Comparison of ENCODE assay signal across 30 cellular contexts in the genomic region with DNA sequence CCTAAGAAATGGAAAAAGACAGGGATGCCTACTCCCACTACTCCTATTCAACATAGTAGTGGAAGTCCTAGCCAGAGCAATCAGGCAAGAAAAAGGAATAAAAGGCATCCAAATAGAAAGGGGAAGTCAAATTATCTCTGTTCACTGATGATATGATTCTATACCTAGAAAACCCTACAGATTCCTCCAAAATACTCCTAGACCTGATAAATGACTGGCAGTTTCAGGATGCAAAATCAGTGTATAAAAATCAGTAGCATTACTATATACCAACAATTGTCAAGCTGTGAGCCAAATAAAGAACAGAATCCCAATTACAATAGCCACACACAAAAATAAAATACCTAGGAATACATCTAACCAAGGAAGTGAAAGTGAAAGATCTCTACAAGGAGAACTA. TPM values are rescaled to one million over a fixed set of nuclear protein-coding genes. Genes with fewer than 3 reads are reported as not detected.
DNase-seq lines count a peak whose midpoint lies in the region; ATAC-seq, FAIRE-seq and TF ChIP-seq lines count a peak whose summit lies in the region.
"Had no signal": no experiment of that assay in that cellular context is flagged by ENCODE, and none has a peak within 500 bp of the region (broad histone marks: within the 10 kb centered on the region; RNA-seq: fewer than 3 reads in every experiment).

No MANE protein-coding gene starts in this region.

- H3K18ac ChIP-seq in trophoblast cell (ENCODE audit: low read length) = no peak overlapping the region

- no peak for DNase-seq in activated naive CD8-positive, alpha-beta T cell treated with anti-CD3 and anti-CD28 coated beads, Interleukin-2, amount 50 U/mL, for 24 hours
- no peak for DNase-seq in activated naive CD8-positive, alpha-beta T cell treated with anti-CD3 and anti-CD28 coated beads for 36 hours
- DNase-seq in CD1c-positive myeloid dendritic cell (ENCODE audit: extremely low spot score) = peak; percentile 12
- DNase-seq in OCI-M1 (lab: John Stamatoyannopoulos, UW) = peak; percentile 16
- no peak for DNase-seq in K562 (ENCODE audit: extremely low read depth in 1 of 4, low spot score in 3 of 4)
- DNase-seq in effector memory CD8-positive, alpha-beta T cell = no peak
- no peak for DNase-seq in GM23338 (ENCODE audit: low spot score)
- no peak for DNase-seq in trophoblast cell
- DNase-seq: 8988T; AML-193; CD4-positive, alpha-beta memory T cell; CD4-positive, CD25-positive, alpha-beta regulatory T cell; CD8-positive, alpha-beta memory T cell; COR-L47; DMS 273 treated with DMSO at 0.1 percent for 48 hours; DMS153; DMS53; DMS79; DND-41; EL; GDM1 had no signal

- no peaks in the 10 kb centered on the region for H3K9me1 ChIP-seq in K562 (ENCODE audit: control insufficient read depth, insufficient read depth, low read length)

- H3K4ac ChIP-seq in trophoblast cell (ENCODE audit: low read depth, low read length) = no peak overlapping the region

- H4K12ac ChIP-seq in trophoblast cell (ENCODE audit: low read depth, low read length) = no peak overlapping the region

- H3K27me3 ChIP-seq in K562 (ENCODE audit: control insufficient read depth in 2 of 2, insufficient read depth in 2 of 2, low read length in 2 of 2) (peaks cover 13 to 16% of the 10 kb centered on the region in 2 experiments), GM23338 (ENCODE audit: insufficient read depth) (no peaks in the 10 kb centered on the region), trophoblast cell (ENCODE audit: insufficient read depth, low read length) (peaks cover 3% of the 10 kb centered on the region)
- H3K27me3 ChIP-seq: BLaER1 treated with 17β-estradiol and CSF1 and Interleukin-3, amounts not matched to agents 10 nM and 100 nM had no signal

- CTCF ChIA-PET in K562 (lab: Yijun Ruan, JAX; ENCODE audit: low intra/inter-chr PET ratio) = no interaction called here

- no peaks in the 10 kb centered on the region for H3K36me3 ChIP-seq in K562 (ENCODE audit: control insufficient read depth, insufficient read depth, low read length)
- H3K36me3 ChIP-seq in GM23338 (ENCODE audit: insufficient read depth) = no peaks in the 10 kb centered on the region
- no peaks in the 10 kb centered on the region for H3K36me3 ChIP-seq in trophoblast cell (ENCODE audit: control insufficient read depth in 1 of 2, insufficient read depth in 2 of 2, low read length in 2 of 2)
- H3K36me3 ChIP-seq: BLaER1 treated with 17β-estradiol and CSF1 and Interleukin-3, amounts not matched to agents 10 nM and 100 nM had no signal

- no peak overlapping the region for H3K4me2 ChIP-seq in K562 (ENCODE audit: insufficient read depth, low read length)
- H3K4me2 ChIP-seq in GM23338 = no peak overlapping the region
- H3K4me2 ChIP-seq in trophoblast cell (ENCODE audit: low read length) = no peak overlapping the region
- H3K4me2 ChIP-seq: BLaER1 treated with 17β-estradiol and CSF1 and Interleukin-3, amounts not matched to agents 10 nM and 100 nM had no signal

- no peak overlapping the region for H2AK5ac ChIP-seq in trophoblast cell (ENCODE audit: low read length)

- no peak overlapping the region for H3K4me3 Mint-ChIP-seq in activated naive CD8-positive, alpha-beta T cell treated with anti-CD3 and anti-CD28 coated beads, Interleukin-2, amount 50 U/mL, for 24 hours
- H3K4me3 Mint-ChIP-seq in activated naive CD8-positive, alpha-beta T cell treated with anti-CD3 and anti-CD28 coated beads for 36 hours = no peak overlapping the region
- no peak overlapping the region for H3K4me3 Mint-ChIP-seq in effector memory CD8-positive, alpha-beta T cell
- no peak overlapping the region for H3K4me3 Mint-ChIP-seq in GM23338
- H3K4me3 Mint-ChIP-seq: B cell; CD4-positive, alpha-beta memory T cell; CD4-positive, CD25-positive, alpha-beta regulatory T cell; CD8-positive, alpha-beta memory T cell had no signal

- peaks cover 3% of the 10 kb centered on the region for H3K4me1 Mint-ChIP-seq in activated naive CD8-positive, alpha-beta T cell treated with anti-CD3 and anti-CD28 coated beads, Interleukin-2, amount 50 U/mL, for 24 hours
- no peaks in the 10 kb centered on the region for H3K4me1 Mint-ChIP-seq in activated naive CD8-positive, alpha-beta T cell treated with anti-CD3 and anti-CD28 coated beads for 36 hours
- H3K4me1 Mint-ChIP-seq in effector memory CD8-positive, alpha-beta T cell (ENCODE audit: low read depth in 2 of 2) = peaks cover 0 to 2% of the 10 kb centered on the region in 2 donors
- no peaks in the 10 kb centered on the region for H3K4me1 Mint-ChIP-seq in GM23338
- H3K4me1 Mint-ChIP-seq: B cell; CD4-positive, alpha-beta memory T cell; CD4-positive, CD25-positive, alpha-beta regulatory T cell; CD8-positive, alpha-beta memory T cell had no signal

- H2AFZ ChIP-seq in K562 (ENCODE audit: low read depth, low read length) (no peak overlapping the region), GM23338 (no peak overlapping the region), trophoblast cell (ENCODE audit: insufficient read depth, low read length, poor library complexity) (no peak overlapping the region)

- no peak for FAIRE-seq in K562 (lab: Jason Lieb, UNC)
- FAIRE-seq: A204.1, GM12892, GM18507 had no signal

- H3K27me3 Mint-ChIP-seq in activated naive CD8-positive, alpha-beta T cell treated with anti-CD3 and anti-CD28 coated beads, Interleukin-2, amount 50 U/mL, for 24 hours = peaks cover 13% of the 10 kb centered on the region
- H3K27me3 Mint-ChIP-seq in activated naive CD8-positive, alpha-beta T cell treated with anti-CD3 and anti-CD28 coated beads for 36 hours = peaks cover 24% of the 10 kb centered on the region
- H3K27me3 Mint-ChIP-seq in effector memory CD8-positive, alpha-beta T cell = peaks cover 19 to 44% of the 10 kb centered on the region in 2 donors
- peaks cover 2% of the 10 kb centered on the region for H3K27me3 Mint-ChIP-seq in GM23338 (ENCODE audit: insufficient read depth, low read depth, poor library complexity)
- H3K27me3 Mint-ChIP-seq: B cell had no signal

- H3K9me3 ChIP-seq in K562 (replicated peaks; ENCODE audit: control insufficient read depth, insufficient read depth, low read depth, low read length) = no peaks in the 10 kb centered on the region
- no peaks in the 10 kb centered on the region for H3K9me3 ChIP-seq in trophoblast cell (ENCODE audit: insufficient read depth, low read depth, low read length)

- TF ChIP-seq RAD21 in K562 (CRISPR knock-in tag; conservative IDR thresholded peaks at IDR 0.05 in 1 of 2, IDR thresholded peaks at IDR 0.05 in 1 of 2) = no peak

- no peak overlapping the region for H2BK120ac ChIP-seq in trophoblast cell (ENCODE audit: insufficient read depth, low read length, poor library complexity)

- H3K4me1 ChIP-seq in K562 (replicated peaks in 1 of 2; ENCODE audit: control insufficient read depth in 2 of 2, insufficient read depth in 2 of 2, low read length in 2 of 2) (peaks cover 0 to 4% of the 10 kb centered on the region in 2 experiments; a peak in 1 of 5 replicates), GM23338 (ENCODE audit: insufficient read depth) (no peaks in the 10 kb centered on the region), trophoblast cell (ENCODE audit: control insufficient read depth in 1 of 2, insufficient read depth in 2 of 2, low read length in 2 of 2) (no peaks in the 10 kb centered on the region)

- H3K79me2 ChIP-seq in K562 (ENCODE audit: control insufficient read depth, insufficient read depth, low read length) = no peaks in the 10 kb centered on the region
- H3K79me2 ChIP-seq in GM23338 (replicated peaks; ENCODE audit: insufficient read depth) = no peaks in the 10 kb centered on the region
- no peaks in the 10 kb centered on the region for H3K79me2 ChIP-seq in trophoblast cell (ENCODE audit: control insufficient read depth, insufficient read depth, low read length, poor library complexity)

- H3K27ac Mint-ChIP-seq in activated naive CD8-positive, alpha-beta T cell treated with anti-CD3 and anti-CD28 coated beads, Interleukin-2, amount 50 U/mL, for 24 hours = peak overlapping the region; percentile 4
- no peak overlapping the region for H3K27ac Mint-ChIP-seq in activated naive CD8-positive, alpha-beta T cell treated with anti-CD3 and anti-CD28 coated beads for 36 hours
- no peak overlapping the region for H3K27ac Mint-ChIP-seq in effector memory CD8-positive, alpha-beta T cell
- no peak overlapping the region for H3K27ac Mint-ChIP-seq in GM23338
- H3K27ac Mint-ChIP-seq: B cell; CD4-positive, alpha-beta memory T cell; CD4-positive, CD25-positive, alpha-beta regulatory T cell; CD8-positive, alpha-beta memory T cell had no signal

- H4K20me1 ChIP-seq in K562 (replicated peaks; ENCODE audit: control insufficient read depth, insufficient read depth, low read length) = no peaks in the 10 kb centered on the region
- no peaks in the 10 kb centered on the region for H4K20me1 ChIP-seq in GM23338 (replicated peaks; ENCODE audit: insufficient read depth)
- H4K20me1 ChIP-seq: BLaER1 treated with 17β-estradiol and CSF1 and Interleukin-3, amounts not matched to agents 10 nM and 100 nM had no signal

- intact Hi-C loops in K562 (cut with micrococcal nuclease) = no loop called here

- H3K9me2 ChIP-seq in GM23338 (ENCODE audit: insufficient read depth) = no peaks in the 10 kb centered on the region

- POLR2A ChIA-PET in K562 (lab: Yijun Ruan, JAX) = no interaction called here

- no peak overlapping the region for H4K8ac ChIP-seq in trophoblast cell (ENCODE audit: low read depth, low read length)

- no peak overlapping the region for H2BK12ac ChIP-seq in trophoblast cell (ENCODE audit: low read length)

- BruUV-seq in K562 (replicated peaks; lab: Mats Ljungman, UMichigan) = no TSS peak

- in situ Hi-C loops in K562 (cut with MboI) = no loop called here

- TF ChIP-seq POLR2A in K562 (conservative IDR thresholded peaks at IDR 0.05) = no peak

- H3K79me1 ChIP-seq in trophoblast cell (ENCODE audit: low read length) = no peaks in the 10 kb centered on the region

- H2BK5ac ChIP-seq in trophoblast cell (ENCODE audit: low read depth, low read length, poor library complexity) = no peak overlapping the region

- no peak for TF ChIP-seq CTCF in K562 (IDR thresholded peaks at IDR 0.05 in 2 of 3, conservative IDR thresholded peaks at IDR 0.05 in 1 of 3; ENCODE audit: insufficient read depth in 2 of 3, low read depth in 1 of 3, low read length in 3 of 3)
- no peak for TF ChIP-seq CTCF in GM23338 (conservative IDR thresholded peaks at IDR 0.05; ENCODE audit: low read depth in 2 of 2)

- H3K4me3 ChIP-seq in K562 (no peak overlapping the region), GM23338 (no peak overlapping the region), trophoblast cell (ENCODE audit: low read depth, low read length) (no peak overlapping the region)
- H3K4me3 ChIP-seq: BLaER1 treated with 17β-estradiol and CSF1 and Interleukin-3, amounts not matched to agents 10 nM and 100 nM had no signal

- H3K9ac ChIP-seq in K562 (ENCODE audit: insufficient read depth in 1 of 2, low read depth in 2 of 2, low read length in 2 of 2) = no peak overlapping the region
- no peak overlapping the region for H3K9ac ChIP-seq in trophoblast cell (ENCODE audit: low read length)
- H3K9ac ChIP-seq: BLaER1 treated with 17β-estradiol and CSF1 and Interleukin-3, amounts not matched to agents 10 nM and 100 nM had no signal

- no peak overlapping the region for H3K23ac ChIP-seq in trophoblast cell (ENCODE audit: low read length)

- H3K36me3 Mint-ChIP-seq in activated naive CD8-positive, alpha-beta T cell treated with anti-CD3 and anti-CD28 coated beads, Interleukin-2, amount 50 U/mL, for 24 hours (ENCODE audit: low read depth) = no peaks in the 10 kb centered on the region
- no peaks in the 10 kb centered on the region for H3K36me3 Mint-ChIP-seq in activated naive CD8-positive, alpha-beta T cell treated with anti-CD3 and anti-CD28 coated beads for 36 hours
- H3K36me3 Mint-ChIP-seq in effector memory CD8-positive, alpha-beta T cell (ENCODE audit: insufficient read depth) = no peaks in the 10 kb centered on the region
- H3K36me3 Mint-ChIP-seq in GM23338 (ENCODE audit: low read depth) = no peaks in the 10 kb centered on the region
- H3K36me3 Mint-ChIP-seq: CD4-positive, alpha-beta memory T cell; CD4-positive, CD25-positive, alpha-beta regulatory T cell; CD8-positive, alpha-beta memory T cell had no signal

- no peak for TF ChIP-seq EP300 in K562 (IDR thresholded peaks at IDR 0.05; ENCODE audit: low read length)

- H3K27ac ChIP-seq in K562 (ENCODE audit: extremely low read depth, low read depth, low read length) = no peak overlapping the region
- H3K27ac ChIP-seq in GM23338 (ENCODE audit: low read depth) = no peak overlapping the region
- no peak overlapping the region for H3K27ac ChIP-seq in trophoblast cell (ENCODE audit: low read depth, low read length)
- H3K27ac ChIP-seq: BLaER1 treated with 17β-estradiol and CSF1 and Interleukin-3, amounts not matched to agents 10 nM and 100 nM; C4-2B had no signal

- no peaks in the 10 kb centered on the region for H3F3A ChIP-seq in GM23338 (replicated peaks; ENCODE audit: low read depth)

- no peaks in the 10 kb centered on the region for H3K9me3 Mint-ChIP-seq in activated naive CD8-positive, alpha-beta T cell treated with anti-CD3 and anti-CD28 coated beads, Interleukin-2, amount 50 U/mL, for 24 hours
- no peaks in the 10 kb centered on the region for H3K9me3 Mint-ChIP-seq in activated naive CD8-positive, alpha-beta T cell treated with anti-CD3 and anti-CD28 coated beads for 36 hours
- no peaks in the 10 kb centered on the region for H3K9me3 Mint-ChIP-seq in effector memory CD8-positive, alpha-beta T cell
- no peaks in the 10 kb centered on the region; the same call in 2 of the 3 replicates for H3K9me3 Mint-ChIP-seq in GM23338
- H3K9me3 Mint-ChIP-seq: CD4-positive, alpha-beta memory T cell; CD8-positive, alpha-beta memory T cell had no signal

- no peak for ATAC-seq in activated naive CD8-positive, alpha-beta T cell treated with anti-CD3 and anti-CD28 coated beads, Interleukin-2, amount 50 U/mL, for 24 hours
- no peak for ATAC-seq in K562
- ATAC-seq in effector memory CD8-positive, alpha-beta T cell (replicated peaks) = no peak
- ATAC-seq in GM23338 = no peak

- no peak overlapping the region for H4K91ac ChIP-seq in trophoblast cell (ENCODE audit: low read depth, low read length)

- no peak overlapping the region for H3K14ac ChIP-seq in trophoblast cell (ENCODE audit: low read length)

RNA-seq across cellular contexts. Expression of a gene that starts 1.3 kb away (rescaled TPM):
- total RNA-seq in activated naive CD8-positive, alpha-beta T cell treated with anti-CD3 and anti-CD28 coated beads for 36 hours = under 1 TPM in 1 of 2 experiments, not detected in 1; 0.16 TPM
- not detected in 2 replicates for total RNA-seq in K562 (2011; cell fraction: chromatin; rRNA removed; ENCODE audit: low replicate concordance)
- not detected in 2 replicates for total RNA-seq in K562 (2011; cell fraction: nucleolus; rRNA removed)
- not detected in 2 replicates for total RNA-seq in K562 (2011; cell fraction: nucleoplasm; rRNA removed)
- total RNA-seq in K562 (2014; rRNA removed) = not detected in 2 replicates
- not detected in 2 replicates for total RNA-seq in K562 (2014; rRNA removed; fragmentation: Illumina TruSeq; extraction: Trizol)
- not detected in 2 replicates for total RNA-seq in K562 (2015; rRNA removed; fragmentation: Illumina TruSeq; extraction: Trizol)
- total RNA-seq in K562 (2021) = not detected in 2 replicates
- not detected in 2 replicates for polyA plus RNA-seq in K562 (2011; rRNA removed)
- not detected in 2 replicates for polyA plus RNA-seq in K562 (2011; cell fraction: cytosol; rRNA removed)
- not detected in 2 replicates for polyA plus RNA-seq in K562 (2011; cell fraction: nucleus; rRNA removed)
- polyA plus RNA-seq in K562 (2012) = 0.10 TPM in 1 of 2 replicates, not detected in the other
- polyA plus RNA-seq in K562 (2014; fragmentation: Illumina TruSeq; extraction: Trizol) = not detected in 2 replicates
- polyA plus RNA-seq in K562 (2014; fragmentation: Nextera tagmentation; extraction: Ambion mirVana) = not detected
- polyA plus RNA-seq in K562 (2014; rRNA removed) = not detected in 2 replicates
- polyA minus RNA-seq in K562 (2011; rRNA and poly(A)+ RNA removed) = not detected in 2 replicates
- polyA minus RNA-seq in K562 (2011; cell fraction: cytosol; rRNA and poly(A)+ RNA removed) = not detected in 2 replicates
- polyA minus RNA-seq in K562 (2011; cell fraction: nucleus; rRNA and poly(A)+ RNA removed) = not detected in 2 replicates
- total RNA-seq in GM23338 (2014; rRNA removed; shearing (Covaris generic)) = not detected in 2 replicates
- polyA plus RNA-seq in GM23338 (2016; fragmentation: Nextera tagmentation; extraction: Ambion mirVana) = not detected in 2 replicates
- not detected in 2 replicates for polyA plus RNA-seq in trophoblast cell (2013)
- total RNA-seq: B cell; CD4-positive, alpha-beta memory T cell; CD4-positive, CD25-positive, alpha-beta regulatory T cell; CD8-positive, alpha-beta memory T cell; Daoy; G401 had no signal
- polyA plus RNA-seq: BJ; CD4-positive, alpha-beta memory T cell; CD4-positive, CD25-positive, alpha-beta regulatory T cell; CD8-positive, alpha-beta memory T cell had no signal

RNA-seq across cellular contexts. Expression of a gene that starts 11.3 kb away (rescaled TPM):
- total RNA-seq in activated naive CD8-positive, alpha-beta T cell treated with anti-CD3 and anti-CD28 coated beads for 36 hours = 1 to 10 TPM; 1.2 to 1.3 TPM
- not detected in 2 replicates for total RNA-seq in K562 (2011; cell fraction: chromatin; rRNA removed; ENCODE audit: low replicate concordance)
- total RNA-seq in K562 (2011; cell fraction: nucleolus; rRNA removed) = not detected in 2 replicates
- not detected in 2 replicates for total RNA-seq in K562 (2011; cell fraction: nucleoplasm; rRNA removed)
- total RNA-seq in K562 (2014; rRNA removed) (not detected in 2 replicates), K562 (2014; rRNA removed; fragmentation: Illumina TruSeq; extraction: Trizol) (not detected in 2 replicates), K562 (2015; rRNA removed; fragmentation: Illumina TruSeq; extraction: Trizol) (not detected in 2 replicates), K562 (2021) (not detected in 2 replicates)
- polyA plus RNA-seq in K562 (2011; rRNA removed) (not detected in 2 replicates), K562 (2014; fragmentation: Illumina TruSeq; extraction: Trizol) (not detected in 2 replicates), K562 (2014; fragmentation: Nextera tagmentation; extraction: Ambion mirVana) (not detected), K562 (2014; rRNA removed) (not detected in 2 replicates), GM23338 (2016; fragmentation: Nextera tagmentation; extraction: Ambion mirVana) (not detected in 2 replicates)
- not detected in 2 replicates for polyA plus RNA-seq in K562 (2011; cell fraction: cytosol; rRNA removed)
- polyA plus RNA-seq in K562 (2011; cell fraction: nucleus; rRNA removed) = not detected in 2 replicates
- not detected in 2 replicates for polyA plus RNA-seq in K562 (2012)
- not detected in 2 replicates for polyA minus RNA-seq in K562 (2011; rRNA and poly(A)+ RNA removed)
- polyA minus RNA-seq in K562 (2011; cell fraction: cytosol; rRNA and poly(A)+ RNA removed) = not detected in 2 replicates
- polyA minus RNA-seq in K562 (2011; cell fraction: nucleus; rRNA and poly(A)+ RNA removed) = not detected in 2 replicates
- 0.35 TPM in 1 of 2 replicates, not detected in the other for total RNA-seq in GM23338 (2014; rRNA removed; shearing (Covaris generic))
- not detected in 2 replicates for polyA plus RNA-seq in trophoblast cell (2013)
- total RNA-seq: B cell; CD4-positive, alpha-beta memory T cell; CD8-positive, alpha-beta memory T cell; Daoy; G401 had no signal
- polyA plus RNA-seq: BJ; CD4-positive, alpha-beta memory T cell; CD8-positive, alpha-beta memory T cell had no signal

RNA-seq across cellular contexts. Expression of a gene that starts 21.8 kb away (rescaled TPM):
- total RNA-seq in activated naive CD8-positive, alpha-beta T cell treated with anti-CD3 and anti-CD28 coated beads for 36 hours = under 1 TPM in 1 of 2 experiments, not detected in 1; 0.08 TPM
- 0.28 TPM in 1 of 2 replicates, not detected in the other for total RNA-seq in K562 (2011; cell fraction: chromatin; rRNA removed; ENCODE audit: low replicate concordance)
- total RNA-seq in K562 (2011; cell fraction: nucleolus; rRNA removed) = 0.13 and 0.17 TPM in 2 replicates
- not detected in 2 replicates for total RNA-seq in K562 (2011; cell fraction: nucleoplasm; rRNA removed)
- total RNA-seq in K562 (2014; rRNA removed) (not detected in 2 replicates), K562 (2014; rRNA removed; fragmentation: Illumina TruSeq; extraction: Trizol) (not detected in 2 replicates), K562 (2015; rRNA removed; fragmentation: Illumina TruSeq; extraction: Trizol) (not detected in 2 replicates), K562 (2021) (not detected in 2 replicates)
- polyA plus RNA-seq in K562 (2011; rRNA removed) (not detected in 2 replicates), K562 (2014; fragmentation: Illumina TruSeq; extraction: Trizol) (not detected in 2 replicates), K562 (2014; fragmentation: Nextera tagmentation; extraction: Ambion mirVana) (not detected), K562 (2014; rRNA removed) (not detected in 2 replicates), GM23338 (2016; fragmentation: Nextera tagmentation; extraction: Ambion mirVana) (not detected in 2 replicates)
- not detected in 2 replicates for polyA plus RNA-seq in K562 (2011; cell fraction: cytosol; rRNA removed)
- 0.06 TPM in 1 of 2 replicates, not detected in the other for polyA plus RNA-seq in K562 (2011; cell fraction: nucleus; rRNA removed)
- polyA plus RNA-seq in K562 (2012) = not detected in 2 replicates
- polyA minus RNA-seq in K562 (2011; rRNA and poly(A)+ RNA removed) = not detected in 2 replicates
- polyA minus RNA-seq in K562 (2011; cell fraction: cytosol; rRNA and poly(A)+ RNA removed) = not detected in 2 replicates
- polyA minus RNA-seq in K562 (2011; cell fraction: nucleus; rRNA and poly(A)+ RNA removed) = not detected in 2 replicates
- total RNA-seq in GM23338 (2014; rRNA removed; shearing (Covaris generic)) = not detected in 2 replicates
- 0.01 and 0.03 TPM in 2 replicates for polyA plus RNA-seq in trophoblast cell (2013)
- total RNA-seq: CD4-positive, alpha-beta memory T cell; CD4-positive, CD25-positive, alpha-beta regulatory T cell; CD8-positive, alpha-beta memory T cell; Daoy; G401 had no signal
- polyA plus RNA-seq: BJ; CD4-positive, alpha-beta memory T cell; CD4-positive, CD25-positive, alpha-beta regulatory T cell; CD8-positive, alpha-beta memory T cell had no signal

RNA-seq across cellular contexts. Expression of a gene that starts 40.5 kb away (rescaled TPM):
- 1 to 10 TPM; 3.0 to 3.2 TPM for total RNA-seq in activated naive CD8-positive, alpha-beta T cell treated with anti-CD3 and anti-CD28 coated beads for 36 hours
- 29.7 and 39.0 TPM in 2 replicates for total RNA-seq in K562 (2011; cell fraction: chromatin; rRNA removed; ENCODE audit: low replicate concordance)
- total RNA-seq in K562 (2011; cell fraction: nucleolus; rRNA removed) = 22.1 and 24.3 TPM in 2 replicates
- 23.2 and 26.7 TPM in 2 replicates for total RNA-seq in K562 (2011; cell fraction: nucleoplasm; rRNA removed)
- 5.0 and 5.3 TPM in 2 replicates for total RNA-seq in K562 (2014; rRNA removed)
- 2.3 and 2.4 TPM in 2 replicates for total RNA-seq in K562 (2014; rRNA removed; fragmentation: Illumina TruSeq; extraction: Trizol)
- total RNA-seq in K562 (2015; rRNA removed; fragmentation: Illumina TruSeq; extraction: Trizol) = 1.7 and 2.1 TPM in 2 replicates
- total RNA-seq in K562 (2021) = 3.5 and 5.9 TPM in 2 replicates
- 2.4 and 4.2 TPM in 2 replicates for polyA plus RNA-seq in K562 (2011; rRNA removed)
- 2.3 and 3.4 TPM in 2 replicates for polyA plus RNA-seq in K562 (2011; cell fraction: cytosol; rRNA removed)
- 5.1 and 17.6 TPM in 2 replicates for polyA plus RNA-seq in K562 (2011; cell fraction: nucleus; rRNA removed)
- polyA plus RNA-seq in K562 (2012) = 3.0 and 4.6 TPM in 2 replicates
- 3.7 and 4.1 TPM in 2 replicates for polyA plus RNA-seq in K562 (2014; fragmentation: Illumina TruSeq; extraction: Trizol)
- under 1 TPM; 0.29 to 0.84 TPM for polyA plus RNA-seq in K562 (2014; fragmentation: Nextera tagmentation; extraction: Ambion mirVana)
- 4.1 and 6.2 TPM in 2 replicates for polyA plus RNA-seq in K562 (2014; rRNA removed)
- polyA minus RNA-seq in K562 (2011; rRNA and poly(A)+ RNA removed) = 1.4 and 6.6 TPM in 2 replicates
- 3.2 TPM in 1 of 2 replicates, not detected in the other for polyA minus RNA-seq in K562 (2011; cell fraction: cytosol; rRNA and poly(A)+ RNA removed)
- polyA minus RNA-seq in K562 (2011; cell fraction: nucleus; rRNA and poly(A)+ RNA removed) = 1.6 and 3.8 TPM in 2 replicates
- total RNA-seq in GM23338 (2014; rRNA removed; shearing (Covaris generic)) = 0.10 and 0.12 TPM in 2 replicates
- polyA plus RNA-seq in GM23338 (2016; fragmentation: Nextera tagmentation; extraction: Ambion mirVana) = 0.32 and 0.66 TPM in 2 replicates
- 0.52 and 0.54 TPM in 2 replicates for polyA plus RNA-seq in trophoblast cell (2013)
- total RNA-seq: Daoy, G401 had no signal
- polyA plus RNA-seq: BJ; CD8-positive, alpha-beta memory T cell had no signal

Comparison
In these comparisons a context has a peak if more than half of its experiments do, and no peak if none do; other contexts are left out.
1. DNase-seq: peak in CD1c-positive myeloid dendritic cell (single experiment) and OCI-M1 (single experiment); none in activated naive CD8-positive, alpha-beta T cell treated with anti-CD3 and anti-CD28 coated beads, Interleukin-2, amount 50 U/mL, for 24 hours (single experiment), activated naive CD8-positive, alpha-beta T cell treated with anti-CD3 and anti-CD28 coated beads for 36 hours (single experiment), K562 (0 of 4), effector memory CD8-positive, alpha-beta T cell (0 of 3), GM23338 (single experiment) and trophoblast cell (0 of 2).